Comparison of ENCODE assay signal across 29 cellular contexts in the genomic region with DNA sequence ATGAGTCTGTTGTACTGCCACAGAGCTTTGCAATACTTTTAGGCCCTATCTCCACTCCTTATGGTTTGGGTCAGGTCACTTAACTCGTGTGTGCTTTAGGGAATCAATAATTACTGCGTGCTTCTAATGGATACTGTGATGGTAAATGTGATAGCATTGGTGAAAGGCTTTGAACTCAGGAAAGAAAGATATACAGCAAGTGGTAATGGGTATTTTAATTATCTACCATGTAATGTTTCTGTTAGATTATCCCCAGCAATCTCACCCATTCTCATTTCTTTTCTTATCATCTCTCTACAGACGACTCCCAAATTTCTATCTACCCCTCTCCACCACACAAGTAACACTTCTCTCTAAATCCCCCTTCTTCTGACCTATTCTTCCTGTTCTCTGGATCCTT.
"Had no signal": no experiment of that assay in that cellular context is flagged by ENCODE, and none has a peak within 500 bp of the region (broad histone marks: within the 10 kb centered on the region; RNA-seq: fewer than 3 reads in every experiment).

No MANE protein-coding gene starts in this region.

- H3K27ac Mint-ChIP-seq: activated B cell treated with CpG ODN at 0.5 μM for 24 hours; activated CD8-positive, alpha-beta T cell treated with anti-CD3 and anti-CD28 coated beads for 36 hours; activated naive CD8-positive, alpha-beta T cell; T-helper 17 cell; T-helper 2 cell treated with Interferon-gamma antibody and Interleukin-4, amounts not matched to agents 5 μg/mL and 100 μg/mL, for 36 hours had no signal

- ATAC-seq: activated CD4-positive, CD25-positive, alpha-beta regulatory T cell treated with anti-CD3 and anti-CD28 coated beads, Interleukin-2, amount 50 U/mL, for 24 hours; activated CD8-positive, alpha-beta T cell treated with anti-CD3 and anti-CD28 coated beads for 36 hours; body of pancreas; gastroesophageal sphincter; T-helper 17 cell had no signal

- H3K27me3 ChIP-seq: body of pancreas, esophagus squamous epithelium, gastroesophageal sphincter had no signal

- H3K4me1 ChIP-seq: body of pancreas, esophagus squamous epithelium, gastroesophageal sphincter had no signal

- DNase-seq: activated B cell treated with CpG ODN at 0.5 μM for 24 hours; activated CD4-positive, alpha-beta T cell treated with anti-CD3 and anti-CD28 coated beads for 48 hours; activated CD4-positive, alpha-beta T cell treated with anti-CD3 and anti-CD28 coated beads, Interleukin-2, amount 50 U/mL, for 1 hour; activated CD4-positive, alpha-beta T cell treated with anti-CD3 and anti-CD28 coated beads, Interleukin-2, amount 50 U/mL, for 48 hours; activated CD8-positive, alpha-beta memory T cell treated with anti-CD3 and anti-CD28 coated beads for 24 hours; activated CD8-positive, alpha-beta T cell treated with anti-CD3 and anti-CD28 coated beads for 36 hours; activated gamma-delta T cell; activated naive CD4-positive, alpha-beta T cell treated with anti-CD3 and anti-CD28 coated beads, Interleukin-2, amount 50 U/mL, for 16 hours; activated naive CD4-positive, alpha-beta T cell treated with Interleukin-2 at 50 U/mL for 16 hours; activated T-cell treated with anti-CD3 and anti-CD28 coated beads, Interleukin-2, amount 50 U/mL, for 48 hours; amniotic stem cell; anterior cingulate cortex; body of pancreas; caudate nucleus; cortex of kidney; dermis blood vessel endothelial cell; effector CD8-positive, alpha-beta T cell; esophagus squamous epithelium; foreskin melanocyte; head of caudate nucleus; T-helper 1 cell; T-helper 17 cell; T1000; WERI-Rb-1 had no signal

- H3K27ac ChIP-seq: body of pancreas, epithelial cell of prostate, esophagus squamous epithelium, gastroesophageal sphincter, WERI-Rb-1 had no signal

- H3K36me3 ChIP-seq: esophagus squamous epithelium, gastroesophageal sphincter, WERI-Rb-1 had no signal

- H3K4me1 Mint-ChIP-seq: activated B cell treated with CpG ODN at 0.5 μM for 24 hours had no signal

- H3K9me3 Mint-ChIP-seq: activated B cell treated with CpG ODN at 0.5 μM for 24 hours; activated CD8-positive, alpha-beta T cell treated with anti-CD3 and anti-CD28 coated beads for 36 hours; T-helper 2 cell treated with Interferon-gamma antibody and Interleukin-4, amounts not matched to agents 5 μg/mL and 100 μg/mL, for 36 hours had no signal

- H3K4me3 ChIP-seq: body of pancreas, esophagus squamous epithelium, gastroesophageal sphincter had no signal

- H3K4me3 Mint-ChIP-seq: activated B cell treated with CpG ODN at 0.5 μM for 24 hours; activated CD8-positive, alpha-beta T cell treated with anti-CD3 and anti-CD28 coated beads for 36 hours; activated naive CD8-positive, alpha-beta T cell; T-helper 17 cell; T-helper 2 cell treated with Interferon-gamma antibody and Interleukin-4, amounts not matched to agents 5 μg/mL and 100 μg/mL, for 36 hours had no signal

- H3K27me3 Mint-ChIP-seq: activated B cell treated with CpG ODN at 0.5 μM for 24 hours; activated CD8-positive, alpha-beta T cell treated with anti-CD3 and anti-CD28 coated beads for 36 hours; activated naive CD8-positive, alpha-beta T cell had no signal

- H3K36me3 Mint-ChIP-seq: activated naive CD8-positive, alpha-beta T cell had no signal
